Comparison of ENCODE assay signal across 11 cellular contexts in the genomic region with DNA sequence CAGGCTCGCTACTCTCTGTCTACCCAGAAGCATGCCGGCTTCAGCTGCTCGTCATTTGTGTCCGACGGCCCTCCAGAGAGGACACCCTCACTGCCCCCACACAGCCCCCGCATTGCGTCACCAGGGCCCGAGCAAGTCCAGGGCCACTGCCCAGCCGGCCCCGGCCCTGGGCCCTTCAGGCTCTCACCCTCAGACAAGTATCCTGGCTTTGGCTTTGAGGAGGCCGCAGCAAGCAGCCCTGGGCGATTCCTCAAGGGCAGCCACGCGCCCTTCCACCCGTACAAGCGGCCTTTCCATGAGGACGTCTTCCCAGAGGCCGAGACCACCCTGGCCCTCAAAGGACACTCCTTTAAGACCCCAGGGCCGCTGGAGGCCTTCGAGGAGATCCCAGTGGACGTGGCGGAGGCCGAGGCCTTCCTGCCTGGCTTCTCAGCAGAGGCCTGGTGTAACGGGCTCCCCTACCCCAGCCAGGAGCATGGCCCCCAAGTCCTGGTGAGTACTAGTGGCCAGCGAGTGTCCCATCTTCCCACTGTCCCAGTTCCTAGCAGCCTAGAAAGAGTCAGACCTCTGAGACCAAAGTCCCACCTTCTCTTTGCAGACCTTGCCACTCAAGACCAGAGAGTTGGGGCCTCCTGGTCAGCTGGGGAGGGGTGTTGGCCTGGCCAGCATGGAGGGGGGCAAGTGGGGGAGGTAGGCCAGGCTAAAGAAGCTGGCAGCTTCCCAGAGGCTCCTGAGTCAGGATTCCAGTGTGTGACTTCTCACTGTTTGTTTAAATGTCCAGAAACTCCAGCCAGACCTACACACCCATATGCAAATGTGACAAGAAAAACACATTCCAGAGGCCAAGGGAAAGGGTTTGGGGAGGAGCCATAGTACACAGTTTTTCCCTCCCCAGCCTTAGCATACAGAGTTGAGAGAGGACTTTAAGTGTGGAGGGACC. TPM values are rescaled to one million over a fixed set of nuclear protein-coding genes. Genes with fewer than 3 reads are reported as not detected.
DNase-seq lines count a peak whose midpoint lies in the region; ATAC-seq and TF ChIP-seq lines count a peak whose summit lies in the region.
"Had no signal": no experiment of that assay in that cellular context is flagged by ENCODE, and none has a peak within 500 bp of the region (broad histone marks: within the 10 kb centered on the region; RNA-seq: fewer than 3 reads in every experiment).

No MANE protein-coding gene starts in this region.

- H4K20me1 ChIP-seq in BLaER1 (no peaks in the 10 kb centered on the region), H9 (ENCODE audit: control insufficient read depth, insufficient read depth, insufficient read length) (no peaks in the 10 kb centered on the region)

- H2BK5ac ChIP-seq in H9 (ENCODE audit: insufficient read length, low read length), result no peak overlapping the region

- H4K5ac ChIP-seq in H9 (ENCODE audit: insufficient read length, low read depth, low read length), result no peak overlapping the region

- H3K27me3 ChIP-seq in BLaER1, result no peaks in the 10 kb centered on the region
- no peaks in the 10 kb centered on the region for H3K27me3 ChIP-seq in H9 (ENCODE audit: insufficient read depth, low read length)

- H3K4me3 Mint-ChIP-seq in osteocyte (ENCODE audit: unreplicated experiment) (no peak overlapping the region), H9 (peak overlapping the region in 1 of 2 experiments; percentile 41; a peak in 1 of 5 replicates)
- H3K4me3 Mint-ChIP-seq in activated T-helper 17 cell treated with anti-CD3 and anti-CD28 coated beads, Interleukin-2, amount 50 U/mL, for 72 hours, result no peak overlapping the region
- H3K4me3 Mint-ChIP-seq: stimulated activated naive B cell treated with anti-CD40 and anti-IgM and Interleukin-4, amounts not matched to agents 10 μg/mL and 1 μg/mL and 100 μg/mL, for 72 hours had no signal

- H4K8ac ChIP-seq in H9 (replicated peaks; ENCODE audit: insufficient read length, low read depth, low read length), result no peak overlapping the region

- no peak overlapping the region for H3T11ph ChIP-seq in H9 (ENCODE audit: low read length)

- H3K9me3 Mint-ChIP-seq in osteocyte (ENCODE audit: unreplicated experiment) (no peaks in the 10 kb centered on the region), H9 (no peaks in the 10 kb centered on the region)
- H3K9me3 Mint-ChIP-seq in activated T-helper 17 cell treated with anti-CD3 and anti-CD28 coated beads, Interleukin-2, amount 50 U/mL, for 72 hours, result no peaks in the 10 kb centered on the region
- H3K9me3 Mint-ChIP-seq: stimulated activated naive B cell treated with anti-CD40 and anti-IgM and Interleukin-4, amounts not matched to agents 10 μg/mL and 1 μg/mL and 100 μg/mL, for 72 hours had no signal

- H3K9ac ChIP-seq in BLaER1, result no peak overlapping the region; the same call in 1 of the 2 replicates
- no peak overlapping the region for H3K9ac ChIP-seq in H9 (ENCODE audit: extremely low read depth, insufficient read length, low read length)

- DNase-seq in NCI-H226, result peak; percentile 22
- peak; percentile 20 for DNase-seq in fibroblast of gingiva (ENCODE audit: low read depth)
- DNase-seq in osteocyte (ENCODE audit: extremely low spot score, unreplicated experiment), result no peak
- no peak for DNase-seq in H9
- DNase-seq in NCI-H1930 (lab: John Stamatoyannopoulos, UW), result no peak
- DNase-seq: activated CD4-positive, CD25-positive, alpha-beta regulatory T cell treated with anti-CD3 and anti-CD28 coated beads, Interleukin-2, amount 50 U/mL, for 72 hours; stimulated activated naive B cell treated with anti-CD40 and anti-IgM and Interleukin-4, amounts not matched to agents 10 μg/mL and 1 μg/mL and 100 μg/mL, for 72 hours had no signal

- no peaks in the 10 kb centered on the region for H3K23me2 ChIP-seq in H9 (ENCODE audit: insufficient read length, low read depth, low read length, poor library complexity, severe bottlenecking)

- H3K56ac ChIP-seq in H9 (ENCODE audit: insufficient read length, low read depth, low read length), result no peak overlapping the region

- no peaks in the 10 kb centered on the region for H3K27me3 Mint-ChIP-seq in osteocyte (ENCODE audit: unreplicated experiment)
- peaks cover 2% of the 10 kb centered on the region for H3K27me3 Mint-ChIP-seq in H9 (ENCODE audit: low read depth)
- no peaks in the 10 kb centered on the region for H3K27me3 Mint-ChIP-seq in activated T-helper 17 cell treated with anti-CD3 and anti-CD28 coated beads, Interleukin-2, amount 50 U/mL, for 72 hours
- H3K27me3 Mint-ChIP-seq: stimulated activated naive B cell treated with anti-CD40 and anti-IgM and Interleukin-4, amounts not matched to agents 10 μg/mL and 1 μg/mL and 100 μg/mL, for 72 hours had no signal

- H3K79me1 ChIP-seq in H9 (ENCODE audit: insufficient read depth, low read depth, low read length, poor library complexity, severe bottlenecking), result no peaks in the 10 kb centered on the region

- H2BK120ac ChIP-seq in H9 (ENCODE audit: low read depth, low read length, poor library complexity, severe bottlenecking), result no peak overlapping the region

- H3K14ac ChIP-seq in H9 (ENCODE audit: insufficient read depth, low read length), result no peak overlapping the region

- ATAC-seq in HG03039 (IDR thresholded peaks at IDR 0.05; ENCODE audit: unreplicated experiment), result no peak
- ATAC-seq in activated T-helper 17 cell treated with anti-CD3 and anti-CD28 coated beads, Interleukin-2, amount 50 U/mL, for 72 hours (replicated peaks), result no peak
- ATAC-seq: stimulated activated naive B cell treated with anti-CD40 and anti-IgM and Interleukin-4, amounts not matched to agents 10 μg/mL and 1 μg/mL and 100 μg/mL, for 72 hours had no signal

- no peak overlapping the region for H2BK20ac ChIP-seq in H9 (ENCODE audit: low read depth, low read length, poor library complexity, severe bottlenecking)

- TF ChIP-seq CTCF in osteocyte (IDR thresholded peaks at IDR 0.05) (no peak), H9 (conservative IDR thresholded peaks at IDR 0.05) (no peak)

- H3K27ac Mint-ChIP-seq in osteocyte (ENCODE audit: unreplicated experiment), result peak overlapping the region; percentile 82
- H3K27ac Mint-ChIP-seq in H9, result no peak overlapping the region; a peak in 1 of 7 replicates
- no peak overlapping the region for H3K27ac Mint-ChIP-seq in activated T-helper 17 cell treated with anti-CD3 and anti-CD28 coated beads, Interleukin-2, amount 50 U/mL, for 72 hours
- H3K27ac Mint-ChIP-seq: stimulated activated naive B cell treated with anti-CD40 and anti-IgM and Interleukin-4, amounts not matched to agents 10 μg/mL and 1 μg/mL and 100 μg/mL, for 72 hours had no signal

- H4K91ac ChIP-seq in H9 (ENCODE audit: insufficient read length, low read depth, low read length), result no peak overlapping the region

- H3K4ac ChIP-seq in H9 (ENCODE audit: low read depth, low read length), result no peak overlapping the region

- H3K9me3 ChIP-seq in BLaER1, result no peaks in the 10 kb centered on the region
- no peaks in the 10 kb centered on the region for H3K9me3 ChIP-seq in H9 (ENCODE audit: control insufficient read depth, low read depth, low read length)

- H2BK15ac ChIP-seq in H9 (ENCODE audit: low read depth, low read length), result no peak overlapping the region

- no peak overlapping the region for H3K18ac ChIP-seq in H9 (ENCODE audit: insufficient read length, low read depth, low read length)

- H3K23ac ChIP-seq in H9 (ENCODE audit: insufficient read length, low read depth, low read length), result no peak overlapping the region

- H2BK12ac ChIP-seq in H9 (ENCODE audit: insufficient read length, low read depth, low read length), result no peak overlapping the region

- H3K4me2 ChIP-seq in BLaER1 (no peak overlapping the region), H9 (ENCODE audit: insufficient read depth, insufficient read length, low read length) (no peak overlapping the region)

- H3K36me3 Mint-ChIP-seq in osteocyte (ENCODE audit: unreplicated experiment), result no peaks in the 10 kb centered on the region
- no peaks in the 10 kb centered on the region for H3K36me3 Mint-ChIP-seq in H9 (ENCODE audit: insufficient read depth in 1 of 3, low read depth in 3 of 3)
- no peaks in the 10 kb centered on the region for H3K36me3 Mint-ChIP-seq in activated T-helper 17 cell treated with anti-CD3 and anti-CD28 coated beads, Interleukin-2, amount 50 U/mL, for 72 hours (ENCODE audit: low read depth)
- H3K36me3 Mint-ChIP-seq: stimulated activated naive B cell treated with anti-CD40 and anti-IgM and Interleukin-4, amounts not matched to agents 10 μg/mL and 1 μg/mL and 100 μg/mL, for 72 hours had no signal

- H3K4me1 Mint-ChIP-seq in osteocyte (ENCODE audit: unreplicated experiment) (peaks cover 33% of the 10 kb centered on the region), H9 (peaks cover 5 to 23% of the 10 kb centered on the region in 2 experiments)
- H3K4me1 Mint-ChIP-seq in activated T-helper 17 cell treated with anti-CD3 and anti-CD28 coated beads, Interleukin-2, amount 50 U/mL, for 72 hours, result no peaks in the 10 kb centered on the region
- H3K4me1 Mint-ChIP-seq: stimulated activated naive B cell treated with anti-CD40 and anti-IgM and Interleukin-4, amounts not matched to agents 10 μg/mL and 1 μg/mL and 100 μg/mL, for 72 hours had no signal

- H3K36me3 ChIP-seq in BLaER1, result no peaks in the 10 kb centered on the region

- no peaks in the 10 kb centered on the region for H3K79me2 ChIP-seq in H9 (ENCODE audit: insufficient read depth, low read length)

- H3K4me1 ChIP-seq in BLaER1, result peaks cover 58% of the 10 kb centered on the region
- H3K4me1 ChIP-seq in H9 (ENCODE audit: insufficient read depth, low read length), result no peaks in the 10 kb centered on the region

- H2AK5ac ChIP-seq in H9 (ENCODE audit: insufficient read length, low read length), result no peak overlapping the region

- H2AFZ ChIP-seq in H9 (ENCODE audit: low read length), result no peak overlapping the region

- no peak overlapping the region for H3K4me3 ChIP-seq in BLaER1

- no CpG with 5 or more reads among the region's 25 CpGs for WGBS in H9 (ENCODE audit: extremely low coverage, insufficient read length, low lambda C conversion rate)

- H3K27ac ChIP-seq in BLaER1, result peak overlapping the region; percentile 35; the same call in 1 of the 2 replicates
- no peak overlapping the region for H3K27ac ChIP-seq in H9 (ENCODE audit: insufficient read length, low read depth, low read length)

RNA-seq across cellular contexts. Expression of gene FOXN1, which starts 18.6 kb away (rescaled TPM):
- total RNA-seq in osteocyte, result not detected in 2 replicates
- total RNA-seq in H9 (2021), result not detected in 2 replicates
- not detected for total RNA-seq in activated T-helper 17 cell treated with anti-CD3 and anti-CD28 coated beads, Interleukin-2, amount 50 U/mL, for 72 hours
- total RNA-seq: skeletal muscle tissue had no signal

RNA-seq across cellular contexts. Expression of gene UNC119, which starts 27.7 kb away (rescaled TPM):
- total RNA-seq in osteocyte (26.0 and 34.9 TPM in 2 replicates), H9 (2021) (36.9 and 38.3 TPM in 2 replicates)
- total RNA-seq in activated T-helper 17 cell treated with anti-CD3 and anti-CD28 coated beads, Interleukin-2, amount 50 U/mL, for 72 hours, result 10 to 100 TPM; 39.1 to 67.7 TPM

RNA-seq across cellular contexts. Expression of gene PIGS, which starts 46.6 kb away (rescaled TPM):
- total RNA-seq in osteocyte, result 80.0 and 84.3 TPM in 2 replicates
- total RNA-seq in H9 (2021), result 40.3 and 45.8 TPM in 2 replicates
- total RNA-seq in activated T-helper 17 cell treated with anti-CD3 and anti-CD28 coated beads, Interleukin-2, amount 50 U/mL, for 72 hours, result 10 to 100 TPM; 33.2 to 38.9 TPM

RNA-seq across cellular contexts. Expression of gene SLC13A2, which starts 51.3 kb away (rescaled TPM):
- not detected in 2 replicates for total RNA-seq in osteocyte
- total RNA-seq in H9 (2021), result not detected in 2 replicates
- not detected for total RNA-seq in activated T-helper 17 cell treated with anti-CD3 and anti-CD28 coated beads, Interleukin-2, amount 50 U/mL, for 72 hours
- total RNA-seq: skeletal muscle tissue had no signal

RNA-seq across cellular contexts. Expression of gene ALDOC, which starts 51.9 kb away (rescaled TPM):
- total RNA-seq in osteocyte (2.7 and 3.2 TPM in 2 replicates), H9 (2021) (53.2 and 58.0 TPM in 2 replicates)
- total RNA-seq in activated T-helper 17 cell treated with anti-CD3 and anti-CD28 coated beads, Interleukin-2, amount 50 U/mL, for 72 hours, result 100 to 1,000 TPM in 1 of 2 donors, 10 to 100 TPM in 1; 55.0 to 335 TPM

Comparison
In these comparisons a context has a peak if more than half of its experiments do, and no peak if none do; other contexts are left out.
1. DNase-seq: peak in NCI-H226 (single experiment) and fibroblast of gingiva (single experiment); none in osteocyte (single experiment), H9 (single experiment) and NCI-H1930 (0 of 2).